In the genomic region with DNA sequence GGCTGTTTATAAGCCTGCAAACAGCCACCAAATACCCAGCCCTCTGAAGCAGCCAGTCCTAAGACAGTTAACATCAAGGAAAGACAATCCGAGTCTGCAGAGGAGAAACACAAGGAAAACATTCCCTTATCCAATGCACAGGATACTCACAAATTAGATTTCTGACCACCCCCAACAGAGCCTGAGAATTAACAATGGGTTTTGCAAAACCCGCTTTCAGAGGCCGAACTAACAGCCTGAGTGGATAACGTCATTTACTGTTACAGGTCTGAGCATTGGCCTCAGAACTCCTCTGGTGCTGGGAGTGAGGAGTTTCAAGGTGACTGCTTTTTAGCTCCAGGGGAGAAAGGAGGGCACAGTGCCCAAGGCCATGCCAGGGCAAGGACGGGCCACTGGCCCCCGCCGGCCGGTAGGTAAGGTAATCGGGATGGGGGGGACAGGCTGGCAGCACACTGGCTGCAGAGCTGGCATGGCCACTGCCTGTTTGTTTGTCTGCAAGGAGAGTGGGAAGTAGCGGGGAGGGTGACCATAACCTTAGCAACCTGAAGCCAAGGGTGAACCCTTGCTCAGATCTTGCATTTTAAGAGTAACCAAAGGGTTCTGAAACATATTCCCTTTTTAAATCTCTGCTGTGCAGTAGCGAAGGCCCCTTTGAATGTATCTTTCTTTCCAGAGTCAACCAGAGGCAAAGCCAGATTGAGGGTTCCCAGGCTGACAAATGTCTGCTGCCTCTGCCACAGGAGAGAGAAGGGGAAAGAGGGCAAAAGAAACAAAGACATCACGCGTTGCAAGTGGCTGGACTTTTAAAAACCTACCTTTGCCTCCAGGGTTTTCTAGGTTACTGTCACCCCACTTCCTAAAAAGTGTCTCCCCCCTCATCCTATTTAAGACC, we compare ENCODE assay signal across 1 cellular context.
A peak's percentile ranks its signal among the peaks of the same experiment; 100 is the strongest.
TF ChIP-seq lines count a peak whose summit lies in the region.

No MANE protein-coding gene starts in this region.

TF ChIP-seq in HepG2, 621 proteins besides CTCF, POLR2A, EP300 and RAD21 (continued from another document):
- TF ChIP-seq, protein P1, sequence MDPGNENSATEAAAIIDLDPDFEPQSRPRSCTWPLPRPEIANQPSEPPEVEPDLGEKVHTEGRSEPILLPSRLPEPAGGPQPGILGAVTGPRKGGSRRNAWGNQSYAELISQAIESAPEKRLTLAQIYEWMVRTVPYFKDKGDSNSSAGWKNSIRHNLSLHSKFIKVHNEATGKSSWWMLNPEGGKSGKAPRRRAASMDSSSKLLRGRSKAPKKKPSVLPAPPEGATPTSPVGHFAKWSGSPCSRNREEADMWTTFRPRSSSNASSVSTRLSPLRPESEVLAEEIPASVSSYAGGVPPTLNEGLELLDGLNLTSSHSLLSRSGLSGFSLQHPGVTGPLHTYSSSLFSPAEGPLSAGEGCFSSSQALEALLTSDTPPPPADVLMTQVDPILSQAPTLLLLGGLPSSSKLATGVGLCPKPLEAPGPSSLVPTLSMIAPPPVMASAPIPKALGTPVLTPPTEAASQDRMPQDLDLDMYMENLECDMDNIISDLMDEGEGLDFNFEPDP (CRISPR knock-in tag; conservative IDR thresholded peaks at IDR 0.05), result 0 out of 2 replicates have a peak, but pooled peaks have one; percentile 41
- TF ChIP-seq ZBTB38 (CRISPR knock-in tag; IDR thresholded peaks at IDR 0.05), result no peak; the same call in none of the 2 replicates
- TF ChIP-seq, protein P2, sequence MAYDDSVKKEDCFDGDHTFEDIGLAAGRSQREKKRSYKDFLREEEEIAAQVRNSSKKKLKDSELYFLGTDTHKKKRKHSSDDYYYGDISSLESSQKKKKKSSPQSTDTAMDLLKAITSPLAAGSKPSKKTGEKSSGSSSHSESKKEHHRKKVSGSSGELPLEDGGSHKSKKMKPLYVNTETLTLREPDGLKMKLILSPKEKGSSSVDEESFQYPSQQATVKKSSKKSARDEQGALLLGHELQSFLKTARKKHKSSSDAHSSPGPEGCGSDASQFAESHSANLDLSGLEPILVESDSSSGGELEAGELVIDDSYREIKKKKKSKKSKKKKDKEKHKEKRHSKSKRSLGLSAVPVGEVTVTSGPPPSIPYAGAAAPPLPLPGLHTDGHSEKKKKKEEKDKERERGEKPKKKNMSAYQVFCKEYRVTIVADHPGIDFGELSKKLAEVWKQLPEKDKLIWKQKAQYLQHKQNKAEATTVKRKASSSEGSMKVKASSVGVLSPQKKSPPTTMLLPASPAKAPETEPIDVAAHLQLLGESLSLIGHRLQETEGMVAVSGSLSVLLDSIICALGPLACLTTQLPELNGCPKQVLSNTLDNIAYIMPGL (CRISPR knock-in tag; IDR thresholded peaks at IDR 0.05; ENCODE audit: borderline replicate concordance in 1 of 2, low read depth in 1 of 2), result peak in 1 of 2 experiments; percentile 10; a peak in 1 of 4 replicates
- TF ChIP-seq, protein P3, sequence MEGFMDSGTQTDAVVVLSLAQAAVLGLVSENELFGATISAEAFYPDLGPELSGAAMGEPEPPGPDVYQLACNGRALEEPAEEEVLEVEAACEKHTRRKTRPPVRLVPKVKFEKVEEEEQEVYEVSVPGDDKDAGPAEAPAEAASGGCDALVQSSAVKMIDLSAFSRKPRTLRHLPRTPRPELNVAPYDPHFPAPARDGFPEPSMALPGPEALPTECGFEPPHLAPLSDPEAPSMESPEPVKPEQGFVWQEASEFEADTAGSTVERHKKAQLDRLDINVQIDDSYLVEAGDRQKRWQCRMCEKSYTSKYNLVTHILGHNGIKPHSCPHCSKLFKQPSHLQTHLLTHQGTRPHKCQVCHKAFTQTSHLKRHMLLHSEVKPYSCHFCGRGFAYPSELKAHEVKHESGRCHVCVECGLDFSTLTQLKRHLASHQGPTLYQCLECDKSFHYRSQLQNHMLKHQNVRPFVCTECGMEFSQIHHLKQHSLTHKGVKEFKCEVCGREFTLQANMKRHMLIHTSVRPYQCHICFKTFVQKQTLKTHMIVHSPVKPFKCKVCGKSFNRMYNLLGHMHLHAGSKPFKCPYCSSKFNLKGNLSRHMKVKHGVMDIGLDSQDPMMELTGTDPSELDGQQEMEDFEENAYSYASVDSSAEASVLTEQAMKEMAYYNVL (CRISPR knock-in tag; IDR thresholded peaks at IDR 0.05; ENCODE audit: borderline replicate concordance), result 0 out of 2 replicates have a peak, but pooled peaks have one; percentile 34
TF ChIP-seq in HepG2: peak in this region for 71.
